23 cellular contexts compared by ENCODE assay signal in genomic region chr11:72179804-72180396, GRCh38. TPM values are rescaled to one million over a fixed set of nuclear protein-coding genes. Genes with fewer than 3 reads are reported as not detected.
DNase-seq lines count a peak whose midpoint lies in the region; TF ChIP-seq lines count a peak whose summit lies in the region.
"Had no signal": no experiment of that assay in that cellular context is flagged by ENCODE, and none has a peak within 500 bp of the region (broad histone marks: within the 10 kb centered on the region; RNA-seq: fewer than 3 reads in every experiment).

No MANE protein-coding gene starts in this region.

- H3K9me3 ChIP-seq in breast epithelium, result no peaks in the 10 kb centered on the region
- H3K9me3 ChIP-seq: body of pancreas, heart left ventricle, mucosa of descending colon, Peyer's patch, SK-N-SH, upper lobe of right lung had no signal

- no peaks in the 10 kb centered on the region for H3K9me3 Mint-ChIP-seq in stimulated activated naive CD8-positive, alpha-beta T cell treated with anti-CD3 and anti-CD28 coated beads, Interleukin-15, Interleukin-2, amounts not matched to agents 100 ng/mL and 50 ng/mL, for 24 hours

- no peaks in the 10 kb centered on the region for H3K4me1 ChIP-seq in breast epithelium
- H3K4me1 ChIP-seq: body of pancreas, heart left ventricle had no signal

- no peak for TF ChIP-seq POLR2A in breast epithelium (IDR thresholded peaks at IDR 0.05)

- H3K4me3 Mint-ChIP-seq in stimulated activated naive CD8-positive, alpha-beta T cell treated with anti-CD3 and anti-CD28 coated beads, Interleukin-15, Interleukin-2, amounts not matched to agents 100 ng/mL and 50 ng/mL, for 24 hours, result no peak overlapping the region

- no peak for TF ChIP-seq CTCF in breast epithelium (IDR thresholded peaks at IDR 0.05)

- H3K36me3 ChIP-seq in breast epithelium, result no peaks in the 10 kb centered on the region
- H3K36me3 ChIP-seq: heart left ventricle, Peyer's patch, upper lobe of right lung had no signal

- H3K4me1 Mint-ChIP-seq in stimulated activated naive CD8-positive, alpha-beta T cell treated with anti-CD3 and anti-CD28 coated beads, Interleukin-15, Interleukin-2, amounts not matched to agents 100 ng/mL and 50 ng/mL, for 24 hours (ENCODE audit: low read depth), result peaks cover 22% of the 10 kb centered on the region

- DNase-seq in stimulated activated CD4-positive, alpha-beta T cell treated with anti-CD3 and anti-CD28 coated beads, Interleukin-15, amount 100 ng/mL, for 24 hours, result peak; percentile 17
- no peak for DNase-seq in stimulated activated CD4-positive, alpha-beta T cell treated with anti-CD3 and anti-CD28 coated beads, Interleukin-4, amount 100 ng/mL, for 4 hours
- peak; percentile 57 for DNase-seq in M059J (ENCODE audit: low read depth)
- no peak for DNase-seq in breast epithelium (ENCODE audit: low spot score in 2 of 2)
- DNase-seq in HUDEP-2 (lab: John Stamatoyannopoulos, UW; ENCODE audit: unreplicated experiment in 76 of 76), result no peak
- DNase-seq in NCI-H1436 (lab: John Stamatoyannopoulos, UW), result no peak
- DNase-seq: activated CD8-positive, alpha-beta memory T cell treated with anti-CD3 and anti-CD28 coated beads, Interleukin-2, amount 50 U/mL, for 4 hours; activated naive CD4-positive, alpha-beta T cell treated with Interleukin-2 at 50 U/mL for 16 hours; AML-193; body of pancreas; DMS79 treated with DMSO at 0.1 percent for 48 hours; heart left ventricle; mucosa of descending colon; NCI-H1105 treated with DMSO at 0.1 percent for 48 hours; NK-92 treated with Interleukin-12 subunit alpha and Interleukin-12 subunit beta, amount 100 ng/mL, for 24 hours; Peyer's patch; posterior cingulate gyrus; SK-N-SH; upper lobe of right lung had no signal

- H3K27me3 Mint-ChIP-seq in stimulated activated naive CD8-positive, alpha-beta T cell treated with anti-CD3 and anti-CD28 coated beads, Interleukin-15, Interleukin-2, amounts not matched to agents 100 ng/mL and 50 ng/mL, for 24 hours, result peaks cover 22% of the 10 kb centered on the region

- H3K27ac ChIP-seq in breast epithelium, result peak overlapping the region; percentile 64 to 75
- H3K27ac ChIP-seq: body of pancreas, heart left ventricle, Peyer's patch, upper lobe of right lung had no signal

- no peak overlapping the region for H3K4me3 ChIP-seq in breast epithelium
- H3K4me3 ChIP-seq: body of pancreas, heart left ventricle, mucosa of descending colon, Peyer's patch, upper lobe of right lung had no signal

- intact Hi-C loops in breast epithelium (cut with DNase I; ENCODE audit: low total_unique reads), result no loop called here

- H3K27ac Mint-ChIP-seq in stimulated activated naive CD8-positive, alpha-beta T cell treated with anti-CD3 and anti-CD28 coated beads, Interleukin-15, Interleukin-2, amounts not matched to agents 100 ng/mL and 50 ng/mL, for 24 hours, result peak overlapping the region; percentile 56

- H3K27me3 ChIP-seq in breast epithelium, result no peaks in the 10 kb centered on the region
- H3K27me3 ChIP-seq: body of pancreas, heart left ventricle, Peyer's patch, upper lobe of right lung had no signal

- no peaks in the 10 kb centered on the region for H3K36me3 Mint-ChIP-seq in stimulated activated naive CD8-positive, alpha-beta T cell treated with anti-CD3 and anti-CD28 coated beads, Interleukin-15, Interleukin-2, amounts not matched to agents 100 ng/mL and 50 ng/mL, for 24 hours (ENCODE audit: low read depth)

RNA-seq across cellular contexts. Expression of gene FOLR1, which starts 12.0 kb away (rescaled TPM):
- total RNA-seq in M059J (2014; rRNA removed; shearing (Covaris generic)), result 1.4 and 2.8 TPM in 2 replicates
- 10 to 100 TPM in 2 of 3 donors, not detected in 1; 11.8 to 45.2 TPM for total RNA-seq in breast epithelium
- total RNA-seq: H1, mucosa of descending colon, NCI-H460, Peyer's patch had no signal

RNA-seq across cellular contexts. Expression of gene FOLR2, which starts 36.7 kb away (rescaled TPM):
- not detected in 2 replicates for total RNA-seq in M059J (2014; rRNA removed; shearing (Covaris generic))
- total RNA-seq in breast epithelium, result 100 to 1,000 TPM in 1 of 3 donors, 10 to 100 TPM in 1, 1 to 10 TPM in 1; 5.2 to 143 (median 16.7) TPM
- total RNA-seq: H1, HT-29, NCI-H460 had no signal

RNA-seq across cellular contexts. Expression of gene FOLR3, which starts 44.4 kb away (rescaled TPM):
- 0.17 and 1.4 TPM in 2 replicates for total RNA-seq in M059J (2014; rRNA removed; shearing (Covaris generic))
- total RNA-seq in breast epithelium, result under 1 TPM in 1 of 3 donors, not detected in 2; 0.48 TPM
- total RNA-seq: body of pancreas, H1, HT-29, mucosa of descending colon, NCI-H460, Peyer's patch had no signal

RNA-seq across cellular contexts. Expression of gene INPPL1, which starts 44.7 kb away (rescaled TPM):
- total RNA-seq in M059J (2014; rRNA removed; shearing (Covaris generic)), result 31.8 and 55.5 TPM in 2 replicates
- 10 to 100 TPM; 47.2 to 91.8 (median 73.1) TPM for total RNA-seq in breast epithelium

Comparison
In these comparisons a context has a peak if more than half of its experiments do, and no peak if none do; other contexts are left out.
1. DNase-seq: peak in stimulated activated CD4-positive, alpha-beta T cell treated with anti-CD3 and anti-CD28 coated beads, Interleukin-15, amount 100 ng/mL, for 24 hours (single experiment) and M059J (single experiment); none in stimulated activated CD4-positive, alpha-beta T cell treated with anti-CD3 and anti-CD28 coated beads, Interleukin-4, amount 100 ng/mL, for 4 hours (0 of 2), breast epithelium (0 of 2), HUDEP-2 (0 of 76) and NCI-H1436 (single experiment).